15 cellular contexts compared by ENCODE assay signal in the genomic region with DNA sequence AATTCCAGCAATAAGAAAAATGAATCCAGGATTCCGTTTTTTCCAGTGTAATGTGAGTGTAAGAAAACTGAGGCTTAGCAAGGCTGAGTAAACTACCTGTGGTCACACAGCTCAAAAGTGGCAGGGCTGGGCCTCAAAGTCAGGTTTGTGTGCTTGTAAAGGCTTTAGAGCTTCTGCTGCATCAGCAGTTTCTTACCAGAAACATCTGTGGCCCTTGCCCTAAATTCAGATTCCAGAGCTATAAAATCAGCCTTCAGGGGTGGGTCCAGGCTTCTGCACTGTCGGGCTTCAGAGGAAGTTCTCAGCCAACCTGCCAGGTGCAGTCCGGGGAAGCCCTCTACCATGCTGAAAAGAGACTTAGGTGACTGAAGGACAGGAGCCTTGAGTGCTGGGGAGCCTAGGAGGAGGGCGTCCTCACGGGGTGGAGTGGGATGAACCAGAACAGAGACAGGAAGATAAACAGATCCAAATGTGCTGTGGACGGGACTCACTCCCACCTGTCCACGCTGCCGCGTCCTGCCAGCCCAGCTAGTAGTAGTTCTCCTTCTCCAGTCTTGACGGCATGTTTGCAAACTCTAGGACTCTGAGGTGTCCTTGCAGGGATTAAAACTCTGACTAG.
DNase-seq lines count a peak whose midpoint lies in the region; ATAC-seq and TF ChIP-seq lines count a peak whose summit lies in the region.
"Had no signal": no experiment of that assay in that cellular context is flagged by ENCODE, and none has a peak within 500 bp of the region (broad histone marks: within the 10 kb centered on the region; RNA-seq: fewer than 3 reads in every experiment).

No MANE protein-coding gene starts in this region.

- no peaks in the 10 kb centered on the region for H3K9me3 ChIP-seq in DND-41 (ENCODE audit: insufficient read depth, low read length, severe bottlenecking)
- no peaks in the 10 kb centered on the region for H3K9me3 ChIP-seq in MM.1S (replicated peaks; ENCODE audit: insufficient read depth, low read length)
- H3K9me3 ChIP-seq: colonic mucosa had no signal

- ATAC-seq in DND-41 (ENCODE audit: insufficient read depth, low read depth) (peak; percentile 24; the same call in 1 of the 3 replicates), HG03175 (IDR thresholded peaks at IDR 0.05; ENCODE audit: unreplicated experiment) (no peak), HG03442 (IDR thresholded peaks at IDR 0.05; ENCODE audit: unreplicated experiment) (no peak)

- intact Hi-C loops in posterior vena cava (cut with DNase I) = loop anchor here in 1 of 2 donors (5.0 kb wide), 1 partner anchor 1054 kb away; no protein-coding TSS in a partner anchor

- no peak overlapping the region for H3K4me3 ChIP-seq in DND-41 (ENCODE audit: low read depth in 1 of 2, low read length in 2 of 2)
- peak overlapping the region; percentile 8; the same call in 1 of the 2 replicates for H3K4me3 ChIP-seq in MM.1S (ENCODE audit: low read length)
- H3K4me3 ChIP-seq: colonic mucosa had no signal

- H3K4me2 ChIP-seq in DND-41 (ENCODE audit: insufficient read depth, low read length) (no peak overlapping the region), MM.1S (ENCODE audit: low read depth, low read length) (peak overlapping the region; percentile 62)

- no peaks in the 10 kb centered on the region for H4K20me1 ChIP-seq in DND-41 (ENCODE audit: insufficient read depth, low read length)
- H4K20me1 ChIP-seq in MM.1S (ENCODE audit: insufficient read depth, low read length) = no peaks in the 10 kb centered on the region

- no peak overlapping the region for H3K27ac ChIP-seq in DND-41 (ENCODE audit: low read length)
- H3K27ac ChIP-seq in MM.1S (ENCODE audit: low read length) = peak overlapping the region; percentile 90
- H3K27ac ChIP-seq: colonic mucosa had no signal

- no peak for TF ChIP-seq CTCF in DND-41 (IDR thresholded peaks at IDR 0.05; ENCODE audit: borderline replicate concordance, extremely low read depth, low read length, poor library complexity, severe bottlenecking)
- no peak for TF ChIP-seq CTCF in MM.1S (IDR thresholded peaks at IDR 0.05; ENCODE audit: low read length)

- no peak for DNase-seq in DND-41
- DNase-seq in MM.1S = peak; percentile 98
- peak; percentile 38 for DNase-seq in fibroblast of peridontal ligament (ENCODE audit: extremely low read depth)
- DNase-seq in posterior vena cava (ENCODE audit: low spot score) = peak; percentile 48
- DNase-seq in nucleus accumbens (lab: John Stamatoyannopoulos, UW) = no peak
- DNase-seq in stimulated activated CD4-positive, alpha-beta T cell treated with anti-CD3 and anti-CD28 coated beads, Interleukin-4, amount 100 ng/mL, for 24 hours = no peak
- DNase-seq: activated CD4-positive, CD25-positive, alpha-beta regulatory T cell; colonic mucosa; MV-4-11; NCI-H2081; NCI-H526; OCI-M1; retina had no signal

- peaks cover 20% of the 10 kb centered on the region for H3F3A ChIP-seq in MM.1S (ENCODE audit: insufficient read depth, low read length)

- H3K9me2 ChIP-seq in MM.1S (replicated peaks; ENCODE audit: insufficient read depth, low read length) = no peaks in the 10 kb centered on the region

- H3K27me3 ChIP-seq in DND-41 (ENCODE audit: insufficient read depth, low read length, poor library complexity) (no peaks in the 10 kb centered on the region), MM.1S (replicated peaks; ENCODE audit: insufficient read depth, low read length) (no peaks in the 10 kb centered on the region)
- H3K27me3 ChIP-seq: colonic mucosa had no signal

- no peak overlapping the region for H2AFZ ChIP-seq in DND-41 (ENCODE audit: low read depth, low read length)
- H2AFZ ChIP-seq in MM.1S (ENCODE audit: low read length) = peak overlapping the region; percentile 63

- no peak overlapping the region for H3K9ac ChIP-seq in DND-41 (ENCODE audit: low read depth, low read length)
- H3K9ac ChIP-seq in MM.1S (ENCODE audit: low read length) = peak overlapping the region; percentile 48

- H3K4me1 ChIP-seq in DND-41 (ENCODE audit: insufficient read depth, low read length) (no peaks in the 10 kb centered on the region), MM.1S (ENCODE audit: low read length) (peaks cover 26% of the 10 kb centered on the region)
- H3K4me1 ChIP-seq: colonic mucosa had no signal

- H3K79me2 ChIP-seq in DND-41 (ENCODE audit: insufficient read depth, low read length) (no peaks in the 10 kb centered on the region), MM.1S (ENCODE audit: low read length) (no peaks in the 10 kb centered on the region)

- H3K36me3 ChIP-seq in DND-41 (ENCODE audit: insufficient read depth, low read length) = no peaks in the 10 kb centered on the region
- no peaks in the 10 kb centered on the region for H3K36me3 ChIP-seq in MM.1S (replicated peaks; ENCODE audit: insufficient read depth, low read length)
- H3K36me3 ChIP-seq: colonic mucosa had no signal

Comparison
In these comparisons a context has a peak if more than half of its experiments do, and no peak if none do; other contexts are left out.
1. DNase-seq: peak in MM.1S (single experiment), fibroblast of peridontal ligament (single experiment) and posterior vena cava (single experiment); none in DND-41 (single experiment), nucleus accumbens (0 of 56) and stimulated activated CD4-positive, alpha-beta T cell treated with anti-CD3 and anti-CD28 coated beads, Interleukin-4, amount 100 ng/mL, for 24 hours (single experiment).